In genomic region chrX:42686706-42687105, GRCh38 we compare ENCODE assay signal across 1 cellular context.
TF ChIP-seq lines count a peak whose summit lies in the region.

No MANE protein-coding gene starts in this region.

TF ChIP-seq in GM23338, 12 proteins besides CTCF, POLR2A, EP300 and RAD21 (continued from another document):
- TF ChIP-seq REST (IDR thresholded peaks at IDR 0.05; ENCODE audit: unreplicated experiment) (no peak), JUNB (IDR thresholded peaks at IDR 0.05; ENCODE audit: unreplicated experiment) (no peak), CREB1 (CRISPR knock-in tag; IDR thresholded peaks at IDR 0.05; ENCODE audit: low read depth) (no peak), ZNF331 (CRISPR knock-in tag; IDR thresholded peaks at IDR 0.05; ENCODE audit: low read depth) (no peak), STAT1 (IDR thresholded peaks at IDR 0.05; ENCODE audit: unreplicated experiment) (no peak)
